ENCODE assay signal across 28 cellular contexts in the genomic region with DNA sequence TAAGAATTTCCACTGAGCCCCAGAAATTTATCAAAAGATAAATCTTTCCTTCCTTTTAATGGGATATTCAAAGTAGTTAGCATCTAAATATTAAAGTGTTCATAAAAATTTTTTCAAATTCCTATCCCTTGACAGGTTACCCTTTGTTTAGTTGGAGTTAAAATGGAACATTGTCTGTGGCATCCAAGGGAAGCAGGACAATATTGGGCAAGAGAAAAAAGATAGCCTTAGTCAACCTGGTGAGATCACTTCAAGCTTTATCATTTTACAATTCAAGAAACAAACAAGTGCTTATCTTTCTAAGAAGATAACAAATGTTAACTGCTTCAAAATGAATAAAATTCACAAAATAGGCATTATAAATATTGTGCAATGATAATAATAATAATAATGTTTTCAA.
"Had no signal": no experiment of that assay in that cellular context is flagged by ENCODE, and none has a peak within 500 bp of the region (broad histone marks: within the 10 kb centered on the region; RNA-seq: fewer than 3 reads in every experiment).

No MANE protein-coding gene starts in this region.

- H3K27ac ChIP-seq: stomach, suprapubic skin, testis, thoracic aorta, thyroid gland, tibial artery, tibial nerve, upper lobe of left lung, upper lobe of right lung, uterus, vagina had no signal

- H3K27ac Mint-ChIP-seq: stimulated activated effector memory CD8-positive, alpha-beta T cell treated with anti-CD3 and anti-CD28 coated beads, Interleukin-12 subunit alpha, Interleukin-12 subunit beta, amount 100 ng/mL, for 72 hours; stimulated activated memory B cell treated with anti-CD40 and anti-IgM and Interleukin-4, amounts not matched to agents 10 μg/mL and 1 μg/mL and 100 μg/mL, for 72 hours; stimulated activated naive B cell treated with anti-CD40 and anti-IgM and Interleukin-4, amounts not matched to agents 10 μg/mL and 1 μg/mL and 100 μg/mL, for 72 hours; stimulated activated naive CD8-positive, alpha-beta T cell treated with anti-CD3 and anti-CD28 coated beads, Interleukin-15, amount 100 ng/mL, for 72 hours; stimulated activated naive CD8-positive, alpha-beta T cell treated with anti-CD3 and anti-CD28 coated beads, Interleukin-15, Interleukin-2, amounts not matched to agents 100 ng/mL and 50 ng/mL, for 24 hours; type B pancreatic cell had no signal

- ATAC-seq: stimulated activated effector memory CD8-positive, alpha-beta T cell treated with anti-CD3 and anti-CD28 coated beads, Interleukin-12 subunit alpha, Interleukin-12 subunit beta, amount 100 ng/mL, for 72 hours; stimulated activated memory B cell treated with anti-CD40 and anti-IgM and Interleukin-4, amounts not matched to agents 10 μg/mL and 1 μg/mL and 100 μg/mL, for 72 hours; stimulated activated naive B cell treated with anti-CD40 and anti-IgM and Interleukin-4, amounts not matched to agents 10 μg/mL and 1 μg/mL and 100 μg/mL, for 72 hours; stimulated activated naive CD8-positive, alpha-beta T cell treated with anti-CD3 and anti-CD28 coated beads, Interleukin-15, amount 100 ng/mL, for 72 hours; stimulated activated naive CD8-positive, alpha-beta T cell treated with anti-CD3 and anti-CD28 coated beads, Interleukin-15, Interleukin-2, amounts not matched to agents 100 U/mL and 50 U/mL, for 24 hours; upper lobe of right lung had no signal

- H3K4me3 ChIP-seq: stomach, suprapubic skin, testis, thoracic aorta, thyroid gland, tibial artery, tibial nerve, upper lobe of left lung, upper lobe of right lung, uterus, vagina had no signal

- H3K36me3 ChIP-seq: stomach, suprapubic skin, thoracic aorta, thyroid gland, tibial artery, tibial nerve, upper lobe of left lung, upper lobe of right lung, uterus, vagina had no signal

- H3K27me3 ChIP-seq: stomach, suprapubic skin, testis, thyroid gland, tibial artery, tibial nerve, upper lobe of left lung, vagina had no signal

- FAIRE-seq: urothelium cell line had no signal

- DNase-seq: stimulated activated CD4-positive, alpha-beta T cell treated with anti-CD3 and anti-CD28 coated beads, Interleukin-2, amount 100 ng/mL, for 48 hours; stimulated activated CD4-positive, alpha-beta T cell treated with anti-CD3 and anti-CD28 coated beads, Interleukin-4, amount 100 ng/mL, for 1 hour; stimulated activated CD4-positive, alpha-beta T cell treated with anti-CD3 and anti-CD28 coated beads, Interleukin-4, amount 100 ng/mL, for 24 hours; stimulated activated CD4-positive, alpha-beta T cell treated with anti-CD3 and anti-CD28 coated beads, Interleukin-4, amount 100 ng/mL, for 4 hours; stimulated activated CD8-positive, alpha-beta memory T cell treated with anti-CD3 and anti-CD28 coated beads, Interleukin-4, amount 100 ng/mL, for 48 hours; stimulated activated naive B cell treated with anti-CD40 and anti-IgM and Interleukin-4, amounts not matched to agents 10 μg/mL and 1 μg/mL and 100 μg/mL, for 72 hours; stimulated activated naive CD4-positive, alpha-beta T cell; stimulated activated naive CD4-positive, alpha-beta T cell treated with Interleukin-2 at 50 U/mL for 16 hours; stimulated activated naive CD8-positive, alpha-beta T cell treated with anti-CD3 and anti-CD28 coated beads, Interleukin-15, amount 100 ng/mL, for 72 hours; stimulated activated naive CD8-positive, alpha-beta T cell treated with anti-CD3 and anti-CD28 coated beads, Interleukin-15, Interleukin-2, amounts not matched to agents 100 U/mL and 50 U/mL, for 24 hours; stomach; substantia nigra; testis; thyroid gland; tibial artery; trophoblast cell; upper lobe of left lung; upper lobe of right lung; uterus had no signal

- H3K4me1 ChIP-seq: stomach, suprapubic skin, testis, thyroid gland, tibial artery, tibial nerve, upper lobe of left lung, upper lobe of right lung, uterus, vagina had no signal

- H3K4me3 Mint-ChIP-seq: stimulated activated effector memory CD8-positive, alpha-beta T cell treated with anti-CD3 and anti-CD28 coated beads, Interleukin-12 subunit alpha, Interleukin-12 subunit beta, amount 100 ng/mL, for 72 hours; stimulated activated memory B cell treated with anti-CD40 and anti-IgM and Interleukin-4, amounts not matched to agents 10 μg/mL and 1 μg/mL and 100 μg/mL, for 72 hours; stimulated activated naive B cell treated with anti-CD40 and anti-IgM and Interleukin-4, amounts not matched to agents 10 μg/mL and 1 μg/mL and 100 μg/mL, for 72 hours; stimulated activated naive CD8-positive, alpha-beta T cell treated with anti-CD3 and anti-CD28 coated beads, Interleukin-15, amount 100 ng/mL, for 72 hours; stimulated activated naive CD8-positive, alpha-beta T cell treated with anti-CD3 and anti-CD28 coated beads, Interleukin-15, Interleukin-2, amounts not matched to agents 100 ng/mL and 50 ng/mL, for 24 hours; type B pancreatic cell had no signal

- H3K36me3 Mint-ChIP-seq: stimulated activated effector memory CD8-positive, alpha-beta T cell treated with anti-CD3 and anti-CD28 coated beads, Interleukin-12 subunit alpha, Interleukin-12 subunit beta, amount 100 ng/mL, for 72 hours; stimulated activated memory B cell treated with anti-CD40 and anti-IgM and Interleukin-4, amounts not matched to agents 10 μg/mL and 1 μg/mL and 100 μg/mL, for 72 hours; stimulated activated naive B cell treated with anti-CD40 and anti-IgM and Interleukin-4, amounts not matched to agents 10 μg/mL and 1 μg/mL and 100 μg/mL, for 72 hours; type B pancreatic cell had no signal

- H3K9me3 ChIP-seq: stomach, suprapubic skin, testis, thoracic aorta, thyroid gland, tibial artery, tibial nerve, upper lobe of left lung, upper lobe of right lung, uterus, vagina had no signal
